In genomic region chr10:37479469-37479868, GRCh38 we compare ENCODE assay signal across 32 cellular contexts.
"Had no signal": no experiment of that assay in that cellular context is flagged by ENCODE, and none has a peak within 500 bp of the region (broad histone marks: within the 10 kb centered on the region; RNA-seq: fewer than 3 reads in every experiment).

No MANE protein-coding gene starts in this region.

- H3K9me3 ChIP-seq: ascending aorta, breast epithelium, colonic mucosa, heart left ventricle had no signal

- FAIRE-seq: frontal cortex had no signal

- ATAC-seq: activated naive CD4-positive, alpha-beta T cell treated with anti-CD3 and anti-CD28 coated beads, Interleukin-2, amount 50 U/mL, for 72 hours; activated T-cell treated with anti-CD3 and anti-CD28 coated beads, Interleukin-2, amount 50 U/mL, for 72 hours; esophagus mucosa; heart left ventricle; T-helper 17 cell; WTC11 had no signal

- H3K27me3 ChIP-seq: ascending aorta, breast epithelium, cardiac muscle cell, colonic mucosa had no signal

- H3K4me3 ChIP-seq: ascending aorta, breast epithelium, cardiac muscle cell, colonic mucosa, dorsolateral prefrontal cortex, heart left ventricle had no signal

- H3K36me3 ChIP-seq: ascending aorta, breast epithelium, cardiac muscle cell, colonic mucosa, heart left ventricle had no signal

- H3K4me1 ChIP-seq: ascending aorta, breast epithelium, colonic mucosa, heart left ventricle had no signal

- DNase-seq: activated CD4-positive, alpha-beta memory T cell treated with anti-CD3 and anti-CD28 coated beads, Interleukin-2, amount 10 ng/mL, durations not matched to agents 7 days and 5 days; activated CD4-positive, alpha-beta T cell treated with anti-CD3 and anti-CD28 coated beads for 1 hour; activated CD4-positive, alpha-beta T cell treated with anti-CD3 and anti-CD28 coated beads for 4 hours; activated CD4-positive, alpha-beta T cell treated with anti-CD3 and anti-CD28 coated beads, Interleukin-2, amount 10 ng/mL, durations not matched to agents 7 days and 5 days; activated CD4-positive, alpha-beta T cell treated with anti-CD3 and anti-CD28 coated beads, Interleukin-2, amount 50 U/mL, for 4 hours; activated CD8-positive, alpha-beta memory T cell treated with anti-CD3 and anti-CD28 coated beads, Interleukin-2, amount 50 U/mL, for 48 hours; activated gamma-delta T cell; activated naive CD4-positive, alpha-beta T cell; activated naive CD4-positive, alpha-beta T cell treated with anti-CD3 and anti-CD28 coated beads, Interleukin-2, amount 10 ng/mL, durations not matched to agents 7 days and 5 days; activated naive CD8-positive, alpha-beta T cell treated with anti-CD3 and anti-CD28 coated beads, Interleukin-2, amount 10 ng/mL, durations not matched to agents 7 days and 5 days; activated T-cell treated with anti-CD3 and anti-CD28 coated beads for 4 hours; activated T-cell treated with anti-CD3 and anti-CD28 coated beads, Interleukin-2, amount 50 U/mL, for 24 hours; activated T-cell treated with anti-CD3 and anti-CD28 coated beads, Interleukin-2, amount 50 U/mL, for 72 hours; central memory CD4-positive, alpha-beta T cell; cerebellar nuclear complex; colonic mucosa; dorsolateral prefrontal cortex; effector memory CD4-positive, alpha-beta T cell; endodermal cell; foreskin fibroblast; glutamatergic neuron; heart left ventricle; T-helper 1 cell; T-helper 17 cell; T1000 had no signal

- H3K27ac ChIP-seq: ascending aorta, breast epithelium, cardiac muscle cell, colonic mucosa, dorsolateral prefrontal cortex, heart left ventricle had no signal
